In the genomic region with DNA sequence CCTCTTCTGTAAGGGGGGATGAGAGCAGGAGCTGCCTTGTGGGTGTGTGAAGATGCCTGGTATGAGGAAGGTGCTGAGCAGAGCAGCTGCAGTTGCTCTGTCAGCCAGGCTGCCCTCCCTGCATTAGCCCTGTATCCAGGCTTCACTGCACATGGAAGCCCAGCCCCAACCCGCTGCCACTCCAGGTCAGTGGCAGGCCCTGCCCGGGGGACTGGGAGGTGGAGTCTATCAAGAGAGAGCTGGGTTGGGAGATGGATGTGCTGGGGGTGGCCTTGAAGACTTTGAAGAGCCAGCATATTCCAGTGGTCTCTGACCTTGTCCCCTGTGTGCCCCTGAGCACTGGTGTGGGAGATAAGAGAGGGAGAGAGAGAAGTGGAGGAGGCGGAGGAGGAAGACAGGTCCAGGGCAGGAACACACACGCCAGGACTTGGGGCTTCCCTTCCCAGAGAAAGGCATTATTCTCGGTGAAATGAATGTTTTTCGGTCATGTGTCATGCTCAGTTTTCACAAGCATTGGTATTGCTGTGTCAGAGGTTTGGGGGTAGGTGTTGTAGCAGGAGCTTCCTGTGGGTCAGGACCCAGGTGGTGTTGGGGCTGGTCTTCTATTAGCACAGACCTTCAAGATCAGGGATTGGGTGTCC, we compare ENCODE assay signal across 12 cellular contexts. TPM values are rescaled to one million over a fixed set of nuclear protein-coding genes. Genes with fewer than 3 reads are reported as not detected.
DNase-seq lines count a peak whose midpoint lies in the region; TF ChIP-seq lines count a peak whose summit lies in the region.
"Had no signal": no experiment of that assay in that cellular context is flagged by ENCODE, and none has a peak within 500 bp of the region (broad histone marks: within the 10 kb centered on the region; RNA-seq: fewer than 3 reads in every experiment).

No MANE protein-coding gene starts in this region.

- no peak overlapping the region for H4K8ac ChIP-seq in mesendoderm (ENCODE audit: low read depth, low read length)

- no peak overlapping the region for H2BK120ac ChIP-seq in mesendoderm (ENCODE audit: low read depth, low read length)

- H3K4ac ChIP-seq in mesendoderm (ENCODE audit: low read depth, low read length), result no peak overlapping the region

- 0 out of 2 replicates have a peak overlapping the region, but pooled peaks have one; percentile 9 for H3K27ac ChIP-seq in PC-9
- peak overlapping the region; percentile 85 for H3K27ac ChIP-seq in epithelial cell of prostate
- peak overlapping the region in 11 of 21 experiments; percentile 14 to 98 (median 91) for H3K27ac ChIP-seq in skin epidermis
- H3K27ac ChIP-seq in mesendoderm (ENCODE audit: low read depth, low read length), result no peak overlapping the region
- H3K27ac ChIP-seq in sigmoid colon, result no peak overlapping the region

- peaks cover 14% of the 10 kb centered on the region for H3K79me1 ChIP-seq in mesendoderm (ENCODE audit: low read length)

- H3K27me3 Mint-ChIP-seq in activated CD4-positive, alpha-beta T cell treated with anti-CD3 and anti-CD28 coated beads, Interleukin-2, amount 10 ng/mL, durations not matched to agents 7 days and 5 days, result no peaks in the 10 kb centered on the region

- no peak overlapping the region for H2AFZ ChIP-seq in PC-9

- BruUV-seq in PC-9 (replicated peaks; lab: Mats Ljungman, UMichigan), result no TSS peak

- peaks cover 55% of the 10 kb centered on the region for H3K79me2 ChIP-seq in PC-9 (ENCODE audit: low read depth)
- peaks cover 9% of the 10 kb centered on the region for H3K79me2 ChIP-seq in mesendoderm (ENCODE audit: control insufficient read depth, insufficient read depth, low read length)

- no peaks in the 10 kb centered on the region for H3K27me3 ChIP-seq in PC-9 (ENCODE audit: insufficient read depth, low read depth)
- no peaks in the 10 kb centered on the region for H3K27me3 ChIP-seq in mesendoderm (ENCODE audit: insufficient read depth, low read length, poor library complexity)
- no peaks in the 10 kb centered on the region for H3K27me3 ChIP-seq in sigmoid colon

- H3K4me3 Mint-ChIP-seq in activated CD4-positive, alpha-beta T cell treated with anti-CD3 and anti-CD28 coated beads, Interleukin-2, amount 10 ng/mL, durations not matched to agents 7 days and 5 days, result peak overlapping the region; percentile 84

- intact Hi-C loops in PC-9 (cut with micrococcal nuclease; ENCODE audit: unreplicated experiment), result no loop called here
- intact Hi-C loops in sigmoid colon (cut with DNase I), result no loop called here

- H3K9ac ChIP-seq in mesendoderm (ENCODE audit: low read length), result no peak overlapping the region

- CTCF ChIA-PET in activated CD4-positive, alpha-beta T cell treated with anti-CD3 and anti-CD28 coated beads, Interleukin-2, amount 10 ng/mL, durations not matched to agents 7 days and 5 days (lab: Charles Lee), result interaction anchor here (1.3 to 8.0 kb wide), 3 partner anchors 17 to 45 kb away, joined by 3 to 147 read pairs (median 4); no protein-coding TSS in a partner anchor
- CTCF ChIA-PET in PC-9 (lab: Charles Lee), result interaction anchor here (0.6 kb wide), 1 partner anchor 25 kb away, joined by 3 read pairs; no protein-coding TSS in a partner anchor

- no peak for TF ChIP-seq POLR2A in sigmoid colon (IDR thresholded peaks at IDR 0.05)

- TF ChIP-seq EP300 in sigmoid colon (IDR thresholded peaks at IDR 0.05), result no peak

- peak overlapping the region; percentile 87; the same call in 1 of the 2 replicates for H3K4me3 ChIP-seq in PC-9
- H3K4me3 ChIP-seq in skin epidermis, result peak overlapping the region in 5 of 7 experiments; percentile 0 to 97 (median 66)
- no peak overlapping the region for H3K4me3 ChIP-seq in mesendoderm (ENCODE audit: low read length)
- no peak overlapping the region for H3K4me3 ChIP-seq in sigmoid colon

- peaks cover 41% of the 10 kb centered on the region for H3F3A ChIP-seq in PC-9 (ENCODE audit: insufficient read depth, low read depth)

- no peak overlapping the region for H2BK5ac ChIP-seq in mesendoderm (ENCODE audit: low read length)

- H3K36me3 ChIP-seq in PC-9 (ENCODE audit: low read depth) (peaks cover 62% of the 10 kb centered on the region), mesendoderm (ENCODE audit: control insufficient read depth, insufficient read depth, low read length) (peaks cover 12% of the 10 kb centered on the region), sigmoid colon (peaks cover 38 to 60% (median 41%) of the 10 kb centered on the region in 4 donors)

- peaks cover 43% of the 10 kb centered on the region for H3K4me1 Mint-ChIP-seq in activated CD4-positive, alpha-beta T cell treated with anti-CD3 and anti-CD28 coated beads, Interleukin-2, amount 10 ng/mL, durations not matched to agents 7 days and 5 days

- no peak overlapping the region for H3K56ac ChIP-seq in mesendoderm (ENCODE audit: low read length)

- H3K18ac ChIP-seq in mesendoderm (ENCODE audit: low read length), result no peak overlapping the region

- H3K23ac ChIP-seq in mesendoderm (ENCODE audit: low read length), result no peak overlapping the region

- WGBS in mesendoderm (ENCODE audit: extremely low coverage, insufficient coverage, low lambda C conversion rate), result no CpG with 5 or more reads among the region's 6 CpGs
- WGBS in sigmoid colon, 2 donors, result 87 to 91% methylated on average over 6 of the region's 6 CpGs

- peaks cover 66% of the 10 kb centered on the region for H4K20me1 ChIP-seq in PC-9 (ENCODE audit: insufficient read depth)

- peak overlapping the region; percentile 88 for H3K4me2 ChIP-seq in PC-9
- H3K4me2 ChIP-seq in mesendoderm (ENCODE audit: low read length), result no peak overlapping the region

- H2BK15ac ChIP-seq in mesendoderm (replicated peaks; ENCODE audit: low read depth), result no peak overlapping the region

- no peaks in the 10 kb centered on the region for H3K9me2 ChIP-seq in PC-9 (ENCODE audit: insufficient read depth)

- POLR2A ChIA-PET in activated CD4-positive, alpha-beta T cell treated with anti-CD3 and anti-CD28 coated beads, Interleukin-2, amount 10 ng/mL, durations not matched to agents 7 days and 5 days (lab: Charles Lee), result interaction anchor here (0.8 kb wide), 1 partner anchor 27 kb away, joined by 3 read pairs; no protein-coding TSS in a partner anchor
- POLR2A ChIA-PET in PC-9 (lab: Charles Lee; ENCODE audit: unreplicated experiment), result no interaction called here

- no peaks in the 10 kb centered on the region for H3K9me3 Mint-ChIP-seq in activated CD4-positive, alpha-beta T cell treated with anti-CD3 and anti-CD28 coated beads, Interleukin-2, amount 10 ng/mL, durations not matched to agents 7 days and 5 days

- H2AK5ac ChIP-seq in mesendoderm (ENCODE audit: low read length), result no peak overlapping the region

- DNase-seq in activated CD4-positive, alpha-beta T cell treated with anti-CD3 and anti-CD28 coated beads, Interleukin-2, amount 10 ng/mL, durations not matched to agents 7 days and 5 days, result no peak
- no peak for DNase-seq in activated CD4-positive, alpha-beta T cell treated with anti-CD3 and anti-CD28 coated beads for 48 hours
- DNase-seq in PC-9 (peak in 1 of 2 experiments; percentile 35), epithelial cell of prostate (ENCODE audit: low read depth, low spot score) (no peak), mesendoderm (no peak), sigmoid colon (no peak), DMS153 treated with DMSO at 0.1 percent for 48 hours (lab: John Stamatoyannopoulos, UW; ENCODE audit: unreplicated experiment) (no peak)
- DNase-seq: caudate nucleus; foreskin melanocyte; NCI-H2171; stimulated activated CD8-positive, alpha-beta memory T cell treated with anti-CD3 and anti-CD28 coated beads, Interleukin-4, amount 100 ng/mL, for 48 hours had no signal

- peaks cover 55% of the 10 kb centered on the region for H3K36me3 Mint-ChIP-seq in activated CD4-positive, alpha-beta T cell treated with anti-CD3 and anti-CD28 coated beads, Interleukin-2, amount 10 ng/mL, durations not matched to agents 7 days and 5 days (ENCODE audit: low read depth)

- H3K9me3 ChIP-seq in PC-9 (ENCODE audit: insufficient read depth, low read depth), result no peaks in the 10 kb centered on the region
- H3K9me3 ChIP-seq in sigmoid colon, result no peaks in the 10 kb centered on the region

- H4K5ac ChIP-seq in mesendoderm (ENCODE audit: low read length), result no peak overlapping the region

- peak overlapping the region; percentile 72 for H3K27ac Mint-ChIP-seq in activated CD4-positive, alpha-beta T cell treated with anti-CD3 and anti-CD28 coated beads, Interleukin-2, amount 10 ng/mL, durations not matched to agents 7 days and 5 days

- no peak for TF ChIP-seq CTCF in PC-9 (conservative IDR thresholded peaks at IDR 0.05)
- TF ChIP-seq CTCF in sigmoid colon (IDR thresholded peaks at IDR 0.05), result no peak

- H3K4me1 ChIP-seq in PC-9 (replicated peaks; ENCODE audit: insufficient read depth) (peaks cover 25% of the 10 kb centered on the region), mesendoderm (ENCODE audit: control insufficient read depth, low read depth, low read length) (peaks cover 4% of the 10 kb centered on the region), sigmoid colon (peaks cover 0 to 31% (median 28%) of the 10 kb centered on the region in 4 donors)

RNA-seq across cellular contexts. Expression of gene PPIF, which starts 2.6 kb away (rescaled TPM):
- 10 to 100 TPM; 53.7 to 56.7 TPM for total RNA-seq in activated CD4-positive, alpha-beta T cell treated with anti-CD3 and anti-CD28 coated beads, Interleukin-2, amount 10 ng/mL, durations not matched to agents 7 days and 5 days
- total RNA-seq in PC-9 (2021), result 171 and 203 TPM in 2 replicates
- 82.9 TPM for polyA plus RNA-seq in mesendoderm (2013, experiment 1 of 2)
- polyA plus RNA-seq in mesendoderm (2013, experiment 2 of 2), result 81.0 TPM
- total RNA-seq in sigmoid colon, result 10 to 100 TPM; 26.4 to 48.5 (median 32.5) TPM
- 10 to 100 TPM; 60.7 to 74.9 (median 71.9) TPM for polyA plus RNA-seq in sigmoid colon

Comparison
In these comparisons a context has a peak if more than half of its experiments do, and no peak if none do; other contexts are left out.
1. H3K27ac ChIP-seq: peak in PC-9 (single experiment), epithelial cell of prostate (single experiment) and skin epidermis (11 of 21); none in mesendoderm (single experiment) and sigmoid colon (0 of 4).
2. H3K4me3 ChIP-seq: peak in PC-9 (single experiment) and skin epidermis (5 of 7); none in mesendoderm (single experiment) and sigmoid colon (0 of 4).